In the genomic region with DNA sequence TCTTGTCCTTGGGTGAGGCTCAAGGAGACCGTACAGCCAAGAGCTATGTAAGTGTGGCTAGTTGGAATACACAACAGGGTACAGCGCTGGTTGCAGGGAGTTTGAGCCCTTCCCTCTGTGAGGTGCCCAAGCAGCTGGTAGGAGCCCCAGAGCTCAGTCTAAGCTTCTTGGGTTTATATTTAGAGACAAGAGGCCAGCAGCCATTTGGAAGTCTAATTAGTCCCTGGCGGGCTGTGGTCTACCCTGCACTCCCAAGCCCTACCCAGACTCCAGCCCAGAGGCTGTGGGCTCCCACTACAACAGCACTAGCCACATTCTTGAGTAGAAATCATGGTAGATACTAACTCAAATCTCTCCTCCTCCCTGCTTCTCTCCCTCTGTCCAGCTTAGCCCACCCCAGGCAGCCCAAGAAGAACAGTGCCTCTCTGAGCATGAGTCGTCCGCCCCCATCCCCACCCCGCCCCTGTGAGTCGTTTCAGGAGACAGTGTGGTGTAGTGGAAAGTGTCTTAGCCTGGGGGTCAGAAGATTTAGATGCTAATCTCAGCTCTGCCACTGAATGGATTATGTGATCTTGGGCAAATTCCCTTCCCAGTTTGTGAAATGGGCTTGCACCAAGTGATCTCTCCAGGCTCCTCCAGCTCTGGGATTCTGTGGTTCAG, we compare ENCODE assay signal across 1 cellular context.
TF ChIP-seq lines count a peak whose summit lies in the region.

No MANE protein-coding gene starts in this region.

TF ChIP-seq in HCT116, 20 proteins besides CTCF, POLR2A, EP300 and RAD21 (continued from another document):
- TF ChIP-seq, protein P1, sequence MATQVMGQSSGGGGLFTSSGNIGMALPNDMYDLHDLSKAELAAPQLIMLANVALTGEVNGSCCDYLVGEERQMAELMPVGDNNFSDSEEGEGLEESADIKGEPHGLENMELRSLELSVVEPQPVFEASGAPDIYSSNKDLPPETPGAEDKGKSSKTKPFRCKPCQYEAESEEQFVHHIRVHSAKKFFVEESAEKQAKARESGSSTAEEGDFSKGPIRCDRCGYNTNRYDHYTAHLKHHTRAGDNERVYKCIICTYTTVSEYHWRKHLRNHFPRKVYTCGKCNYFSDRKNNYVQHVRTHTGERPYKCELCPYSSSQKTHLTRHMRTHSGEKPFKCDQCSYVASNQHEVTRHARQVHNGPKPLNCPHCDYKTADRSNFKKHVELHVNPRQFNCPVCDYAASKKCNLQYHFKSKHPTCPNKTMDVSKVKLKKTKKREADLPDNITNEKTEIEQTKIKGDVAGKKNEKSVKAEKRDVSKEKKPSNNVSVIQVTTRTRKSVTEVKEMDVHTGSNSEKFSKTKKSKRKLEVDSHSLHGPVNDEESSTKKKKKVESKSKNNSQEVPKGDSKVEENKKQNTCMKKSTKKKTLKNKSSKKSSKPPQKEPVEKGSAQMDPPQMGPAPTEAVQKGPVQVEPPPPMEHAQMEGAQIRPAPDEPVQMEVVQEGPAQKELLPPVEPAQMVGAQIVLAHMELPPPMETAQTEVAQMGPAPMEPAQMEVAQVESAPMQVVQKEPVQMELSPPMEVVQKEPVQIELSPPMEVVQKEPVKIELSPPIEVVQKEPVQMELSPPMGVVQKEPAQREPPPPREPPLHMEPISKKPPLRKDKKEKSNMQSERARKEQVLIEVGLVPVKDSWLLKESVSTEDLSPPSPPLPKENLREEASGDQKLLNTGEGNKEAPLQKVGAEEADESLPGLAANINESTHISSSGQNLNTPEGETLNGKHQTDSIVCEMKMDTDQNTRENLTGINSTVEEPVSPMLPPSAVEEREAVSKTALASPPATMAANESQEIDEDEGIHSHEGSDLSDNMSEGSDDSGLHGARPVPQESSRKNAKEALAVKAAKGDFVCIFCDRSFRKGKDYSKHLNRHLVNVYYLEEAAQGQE (IDR thresholded peaks at IDR 0.05; ENCODE audit: low read depth): no peak
- no peak for TF ChIP-seq JUND (IDR thresholded peaks at IDR 0.05)
- TF ChIP-seq EGR1 (IDR thresholded peaks at IDR 0.05; ENCODE audit: low read depth): no peak
- no peak for TF ChIP-seq ELF1 (IDR thresholded peaks at IDR 0.05; ENCODE audit: borderline replicate concordance, low read depth)
- TF ChIP-seq CEBPB (IDR thresholded peaks at IDR 0.05; ENCODE audit: low read depth): no peak
- no peak for TF ChIP-seq TCF7L2 (IDR thresholded peaks at IDR 0.05; ENCODE audit: borderline replicate concordance, extremely low read depth, insufficient read depth, insufficient read length)
- TF ChIP-seq, protein P2, sequence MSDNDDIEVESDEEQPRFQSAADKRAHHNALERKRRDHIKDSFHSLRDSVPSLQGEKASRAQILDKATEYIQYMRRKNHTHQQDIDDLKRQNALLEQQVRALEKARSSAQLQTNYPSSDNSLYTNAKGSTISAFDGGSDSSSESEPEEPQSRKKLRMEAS (IDR thresholded peaks at IDR 0.05): no peak
